Comparison of ENCODE assay signal across 19 cellular contexts in genomic region chr6:40348591-40348990, GRCh38.
A peak's percentile ranks its signal among the peaks of the same experiment; 100 is the strongest.
DNase-seq lines count a peak whose midpoint lies in the region; ATAC-seq and TF ChIP-seq lines count a peak whose summit lies in the region.
"Had no signal": no experiment of that assay in that cellular context is flagged by ENCODE, and none has a peak within 500 bp of the region (broad histone marks: within the 10 kb centered on the region; RNA-seq: fewer than 3 reads in every experiment).

No MANE protein-coding gene starts in this region.

- H3K9me3 Mint-ChIP-seq in activated CD4-positive, alpha-beta T cell treated with anti-CD3 and anti-CD28 coated beads, Interleukin-2, amount 10 ng/mL, durations not matched to agents 24 days and 14 days: no peaks in the 10 kb centered on the region
- no peaks in the 10 kb centered on the region for H3K9me3 Mint-ChIP-seq in Calu3 (ENCODE audit: low read depth, unreplicated experiment)
- H3K9me3 Mint-ChIP-seq: activated naive CD4-positive, alpha-beta T cell treated with anti-CD3 and anti-CD28 coated beads, Interleukin-2, amount 50 U/mL, for 24 hours; effector memory CD8-positive, alpha-beta T cell; neural crest cell had no signal

- BruUV-seq in Calu3 (replicated peaks; lab: Mats Ljungman, UMichigan): no TSS peak

- TF ChIP-seq POLR2A in suprapubic skin (IDR thresholded peaks at IDR 0.05): no peak
- TF ChIP-seq POLR2A in Peyer's patch (IDR thresholded peaks at IDR 0.05): no peak

- H3K4me1 ChIP-seq in mesendoderm (ENCODE audit: control insufficient read depth, low read depth, low read length) (peaks cover 12% of the 10 kb centered on the region), suprapubic skin (no peaks in the 10 kb centered on the region), Peyer's patch (no peaks in the 10 kb centered on the region)
- H3K4me1 ChIP-seq: A549 had no signal

- H2BK120ac ChIP-seq in mesendoderm (ENCODE audit: low read depth, low read length): no peak overlapping the region

- no peak overlapping the region for H3K4me2 ChIP-seq in mesendoderm (ENCODE audit: low read length)
- H3K4me2 ChIP-seq: A549, BLaER1 had no signal

- H3K27ac ChIP-seq in mesendoderm (ENCODE audit: low read depth, low read length) (no peak overlapping the region), suprapubic skin (no peak overlapping the region), Peyer's patch (no peak overlapping the region)
- H3K27ac ChIP-seq: A549, BLaER1 had no signal

- no CpG with 5 or more reads among the region's 4 CpGs for WGBS in mesendoderm (ENCODE audit: extremely low coverage, insufficient coverage, low lambda C conversion rate)
- 86% methylated on average over 4 of the region's 4 CpGs for WGBS in suprapubic skin

- no peak overlapping the region for H4K8ac ChIP-seq in mesendoderm (ENCODE audit: low read depth, low read length)

- no peak overlapping the region for H3K4me3 Mint-ChIP-seq in activated CD4-positive, alpha-beta T cell treated with anti-CD3 and anti-CD28 coated beads, Interleukin-2, amount 10 ng/mL, durations not matched to agents 24 days and 14 days
- H3K4me3 Mint-ChIP-seq in Calu3 (ENCODE audit: low read depth, unreplicated experiment): no peak overlapping the region
- H3K4me3 Mint-ChIP-seq: activated naive CD4-positive, alpha-beta T cell treated with anti-CD3 and anti-CD28 coated beads, Interleukin-2, amount 50 U/mL, for 24 hours; effector memory CD8-positive, alpha-beta T cell; neural crest cell had no signal

- peak; percentile 52 for DNase-seq in activated CD4-positive, alpha-beta T cell treated with anti-CD3 and anti-CD28 coated beads, Interleukin-2, amount 10 ng/mL, durations not matched to agents 24 days and 14 days
- DNase-seq in activated CD4-positive, alpha-beta T cell treated with anti-CD3 and anti-CD28 coated beads for 1 hour: no peak
- DNase-seq in NCI-H82 treated with DMSO at 0.1 percent for 48 hours (lab: John Stamatoyannopoulos, UW; ENCODE audit: unreplicated experiment) (peak; percentile 65), mesendoderm (no peak), suprapubic skin (ENCODE audit: low spot score in 2 of 2) (peak; percentile 18 to 34), Peyer's patch (no peak), Calu3 (no peak)
- DNase-seq: activated T-cell treated with anti-CD3 and anti-CD28 coated beads for 4 hours; effector memory CD8-positive, alpha-beta T cell; NCI-H1417; NCI-H526 treated with DMSO at 0.1 percent for 48 hours; SHP77 treated with DMSO at 0.1 percent for 48 hours; stimulated activated CD4-positive, alpha-beta T cell treated with anti-CD3 and anti-CD28 coated beads, Interleukin-12 subunit alpha, Interleukin-12 subunit beta, amount 100 ng/mL, for 4 hours; T-helper 1 cell had no signal

- TF ChIP-seq CTCF in suprapubic skin (IDR thresholded peaks at IDR 0.05): no peak
- no peak for TF ChIP-seq CTCF in Peyer's patch (IDR thresholded peaks at IDR 0.05)
- no peak for TF ChIP-seq CTCF in Calu3 (IDR thresholded peaks at IDR 0.05; ENCODE audit: unreplicated experiment)

- H3K18ac ChIP-seq in mesendoderm (ENCODE audit: low read length): no peak overlapping the region

- H3K9ac ChIP-seq in mesendoderm (ENCODE audit: low read length): no peak overlapping the region
- H3K9ac ChIP-seq: BLaER1 had no signal

- H3K9me3 ChIP-seq in suprapubic skin (no peaks in the 10 kb centered on the region), Peyer's patch (no peaks in the 10 kb centered on the region)
- H3K9me3 ChIP-seq: A549, BLaER1 had no signal

- no peaks in the 10 kb centered on the region for H3K27me3 Mint-ChIP-seq in activated CD4-positive, alpha-beta T cell treated with anti-CD3 and anti-CD28 coated beads, Interleukin-2, amount 10 ng/mL, durations not matched to agents 24 days and 14 days
- H3K27me3 Mint-ChIP-seq in Calu3 (ENCODE audit: unreplicated experiment): peaks cover 13% of the 10 kb centered on the region
- H3K27me3 Mint-ChIP-seq: activated naive CD4-positive, alpha-beta T cell treated with anti-CD3 and anti-CD28 coated beads, Interleukin-2, amount 50 U/mL, for 24 hours had no signal

- no peaks in the 10 kb centered on the region for H3K79me2 ChIP-seq in mesendoderm (ENCODE audit: control insufficient read depth, insufficient read depth, low read length)

- H3K36me3 ChIP-seq in mesendoderm (ENCODE audit: control insufficient read depth, insufficient read depth, low read length) (no peaks in the 10 kb centered on the region), suprapubic skin (no peaks in the 10 kb centered on the region), Peyer's patch (no peaks in the 10 kb centered on the region)
- H3K36me3 ChIP-seq: BLaER1 had no signal

- H3K4ac ChIP-seq in mesendoderm (ENCODE audit: low read depth, low read length): no peak overlapping the region

- no peak overlapping the region for H2BK15ac ChIP-seq in mesendoderm (replicated peaks; ENCODE audit: low read depth)

- H3K4me1 Mint-ChIP-seq in activated CD4-positive, alpha-beta T cell treated with anti-CD3 and anti-CD28 coated beads, Interleukin-2, amount 10 ng/mL, durations not matched to agents 24 days and 14 days: peaks cover 4% of the 10 kb centered on the region
- H3K4me1 Mint-ChIP-seq in Calu3 (ENCODE audit: low read depth, unreplicated experiment): no peaks in the 10 kb centered on the region
- H3K4me1 Mint-ChIP-seq: activated naive CD4-positive, alpha-beta T cell treated with anti-CD3 and anti-CD28 coated beads, Interleukin-2, amount 50 U/mL, for 24 hours had no signal

- no peak for ATAC-seq in GM21529 (IDR thresholded peaks at IDR 0.05; ENCODE audit: unreplicated experiment)
- ATAC-seq: A549; effector memory CD8-positive, alpha-beta T cell had no signal

- no peak overlapping the region for H3K4me3 ChIP-seq in mesendoderm (ENCODE audit: low read length)
- no peak overlapping the region for H3K4me3 ChIP-seq in suprapubic skin
- H3K4me3 ChIP-seq in Peyer's patch: no peak overlapping the region
- H3K4me3 ChIP-seq: A549, BLaER1 had no signal

- H3K27me3 ChIP-seq in mesendoderm (ENCODE audit: insufficient read depth, low read length, poor library complexity) (no peaks in the 10 kb centered on the region), suprapubic skin (peaks cover 4% of the 10 kb centered on the region), Peyer's patch (no peaks in the 10 kb centered on the region)
- H3K27me3 ChIP-seq: BLaER1 had no signal

- H3K56ac ChIP-seq in mesendoderm (ENCODE audit: low read length): peak overlapping the region; percentile 50

- no peak overlapping the region for H4K5ac ChIP-seq in mesendoderm (ENCODE audit: low read length)

- no peaks in the 10 kb centered on the region for H3K36me3 Mint-ChIP-seq in activated CD4-positive, alpha-beta T cell treated with anti-CD3 and anti-CD28 coated beads, Interleukin-2, amount 10 ng/mL, durations not matched to agents 24 days and 14 days (ENCODE audit: low read depth)
- no peaks in the 10 kb centered on the region for H3K36me3 Mint-ChIP-seq in Calu3 (ENCODE audit: insufficient read depth, unreplicated experiment)
- H3K36me3 Mint-ChIP-seq: activated naive CD4-positive, alpha-beta T cell treated with anti-CD3 and anti-CD28 coated beads, Interleukin-2, amount 50 U/mL, for 24 hours had no signal

- intact Hi-C loops in activated CD4-positive, alpha-beta T cell treated with anti-CD3 and anti-CD28 coated beads, Interleukin-2, amount 10 ng/mL, durations not matched to agents 24 days and 14 days (cut with micrococcal nuclease): no loop called here
- intact Hi-C loops in Calu3 (cut with micrococcal nuclease; ENCODE audit: unreplicated experiment): no loop called here

- CTCF ChIA-PET in Calu3 (lab: Charles Lee): no interaction called here

- no peak overlapping the region for H3K23ac ChIP-seq in mesendoderm (ENCODE audit: low read length)

- TF ChIP-seq EP300 in suprapubic skin (IDR thresholded peaks at IDR 0.05): no peak

- H3K27ac Mint-ChIP-seq in activated CD4-positive, alpha-beta T cell treated with anti-CD3 and anti-CD28 coated beads, Interleukin-2, amount 10 ng/mL, durations not matched to agents 24 days and 14 days: no peak overlapping the region
- H3K27ac Mint-ChIP-seq in Calu3 (ENCODE audit: unreplicated experiment): no peak overlapping the region
- H3K27ac Mint-ChIP-seq: activated naive CD4-positive, alpha-beta T cell treated with anti-CD3 and anti-CD28 coated beads, Interleukin-2, amount 50 U/mL, for 24 hours; effector memory CD8-positive, alpha-beta T cell had no signal

- no peak overlapping the region for H2AK5ac ChIP-seq in mesendoderm (ENCODE audit: low read length)

- H3K79me1 ChIP-seq in mesendoderm (ENCODE audit: low read length): no peaks in the 10 kb centered on the region

- no peak overlapping the region for H2BK5ac ChIP-seq in mesendoderm (ENCODE audit: low read length)

Comparison
In these comparisons a context has a peak if more than half of its experiments do, and no peak if none do; other contexts are left out.
1. DNase-seq: peak in activated CD4-positive, alpha-beta T cell treated with anti-CD3 and anti-CD28 coated beads, Interleukin-2, amount 10 ng/mL, durations not matched to agents 24 days and 14 days (single experiment), NCI-H82 treated with DMSO at 0.1 percent for 48 hours (single experiment) and suprapubic skin (2 of 2); none in activated CD4-positive, alpha-beta T cell treated with anti-CD3 and anti-CD28 coated beads for 1 hour (single experiment), mesendoderm (single experiment), Peyer's patch (0 of 3) and Calu3 (single experiment).